In genomic region chr12:111343181-111343580, GRCh38 we compare ENCODE assay signal across 37 cellular contexts.
"Had no signal": no experiment of that assay in that cellular context is flagged by ENCODE, and none has a peak within 500 bp of the region (broad histone marks: within the 10 kb centered on the region; RNA-seq: fewer than 3 reads in every experiment).

No MANE protein-coding gene starts in this region.

- H3K4me3 Mint-ChIP-seq: activated naive CD4-positive, alpha-beta T cell treated with anti-CD3 and anti-CD28 coated beads for 36 hours; activated naive CD4-positive, alpha-beta T cell treated with anti-CD3 and anti-CD28 coated beads, Interleukin-2, amount 10 ng/mL, durations not matched to agents 7 days and 5 days; activated naive CD4-positive, alpha-beta T cell treated with anti-CD3 and anti-CD28 coated beads, Interleukin-2, amount 50 U/mL, for 24 hours; activated naive CD8-positive, alpha-beta T cell; activated naive CD8-positive, alpha-beta T cell treated with anti-CD3 and anti-CD28 coated beads for 36 hours; activated naive CD8-positive, alpha-beta T cell treated with anti-CD3 and anti-CD28 coated beads, Interleukin-2, amount 10 ng/mL, durations not matched to agents 7 days and 5 days; activated naive CD8-positive, alpha-beta T cell treated with anti-CD3 and anti-CD28 coated beads, Interleukin-2, amount 50 U/mL, for 24 hours; activated T-cell treated with anti-CD3 and anti-CD28 coated beads, Interleukin-2, amount 50 U/mL, for 24 hours; activated T-cell treated with anti-CD3 and anti-CD28 coated beads, Interleukin-2, amount 50 U/mL, for 4 hours; activated T-cell treated with anti-CD3 and anti-CD28 coated beads, Interleukin-2, amount 50 U/mL, for 72 hours; activated T-helper 1 cell treated with anti-CD3 and anti-CD28 coated beads, Interleukin-12 subunit alpha, Interleukin-12 subunit beta, Interleukin-2, Interleukin-4 antibody, amounts not matched to agents 30 ng/mL and 10 ng/mL and 1 ng/mL, durations not matched to agents 14 hours and 24 hours and 36 hours; activated T-helper 17 cell treated with anti-CD3 and anti-CD28 coated beads, Interleukin-2, amount 50 U/mL, for 72 hours; brain; central memory CD8-positive, alpha-beta T cell had no signal

- H3K27ac ChIP-seq: adrenal gland, ascending aorta, body of pancreas, brain microvascular endothelial cell, breast epithelium, cardiac muscle cell had no signal

- H3K27ac Mint-ChIP-seq: activated naive CD4-positive, alpha-beta T cell treated with anti-CD3 and anti-CD28 coated beads for 36 hours; activated naive CD4-positive, alpha-beta T cell treated with anti-CD3 and anti-CD28 coated beads, Interleukin-2, amount 10 ng/mL, durations not matched to agents 7 days and 5 days; activated naive CD4-positive, alpha-beta T cell treated with anti-CD3 and anti-CD28 coated beads, Interleukin-2, amount 50 U/mL, for 24 hours; activated naive CD4-positive, alpha-beta T cell treated with anti-CD3 and anti-CD28 coated beads, Interleukin-2, amount 50 U/mL, for 72 hours; activated naive CD8-positive, alpha-beta T cell; activated naive CD8-positive, alpha-beta T cell treated with anti-CD3 and anti-CD28 coated beads for 36 hours; activated naive CD8-positive, alpha-beta T cell treated with anti-CD3 and anti-CD28 coated beads, Interleukin-2, amount 10 ng/mL, durations not matched to agents 7 days and 5 days; activated naive CD8-positive, alpha-beta T cell treated with anti-CD3 and anti-CD28 coated beads, Interleukin-2, amount 50 U/mL, for 24 hours; activated T-cell treated with anti-CD3 and anti-CD28 coated beads, Interleukin-2, amount 50 U/mL, for 24 hours; activated T-cell treated with anti-CD3 and anti-CD28 coated beads, Interleukin-2, amount 50 U/mL, for 72 hours; activated T-helper 1 cell treated with anti-CD3 and anti-CD28 coated beads, Interleukin-12 subunit alpha, Interleukin-12 subunit beta, Interleukin-2, Interleukin-4 antibody, amounts not matched to agents 30 ng/mL and 10 ng/mL and 1 ng/mL, durations not matched to agents 14 hours and 24 hours and 36 hours; activated T-helper 17 cell treated with anti-CD3 and anti-CD28 coated beads, Interleukin-2, amount 50 U/mL, for 72 hours; activated T-helper 2 cell treated with anti-CD3 and anti-CD28 coated beads, Interferon-gamma antibody, Interleukin-2, Interleukin-4, amounts not matched to agents 10 μg/mL and 5 μg/mL and 100 μg/mL, durations not matched to agents 14 hours and 24 hours and 36 hours; brain had no signal

- ATAC-seq: activated naive CD4-positive, alpha-beta T cell treated with anti-CD3 and anti-CD28 coated beads, Interleukin-2, amount 50 U/mL, for 72 hours; activated naive CD8-positive, alpha-beta T cell treated with anti-CD3 and anti-CD28 coated beads, Interleukin-2, amount 50 U/mL, for 24 hours; activated T-cell treated with anti-CD3 and anti-CD28 coated beads, Interleukin-2, amount 50 U/mL, for 4 hours; activated T-cell treated with anti-CD3 and anti-CD28 coated beads, Interleukin-2, amount 50 U/mL, for 72 hours; activated T-helper 17 cell treated with anti-CD3 and anti-CD28 coated beads, Interleukin-2, amount 50 U/mL, for 72 hours; body of pancreas had no signal

- H3K36me3 Mint-ChIP-seq: activated naive CD4-positive, alpha-beta T cell treated with anti-CD3 and anti-CD28 coated beads, Interleukin-2, amount 10 ng/mL, durations not matched to agents 7 days and 5 days; activated naive CD4-positive, alpha-beta T cell treated with anti-CD3 and anti-CD28 coated beads, Interleukin-2, amount 50 U/mL, for 72 hours; activated naive CD8-positive, alpha-beta T cell; activated naive CD8-positive, alpha-beta T cell treated with anti-CD3 and anti-CD28 coated beads, Interleukin-2, amount 10 ng/mL, durations not matched to agents 7 days and 5 days had no signal

- H3K9me3 Mint-ChIP-seq: activated naive CD4-positive, alpha-beta T cell treated with anti-CD3 and anti-CD28 coated beads, Interleukin-2, amount 50 U/mL, for 24 hours; activated naive CD4-positive, alpha-beta T cell treated with anti-CD3 and anti-CD28 coated beads, Interleukin-2, amount 50 U/mL, for 72 hours; activated naive CD8-positive, alpha-beta T cell treated with anti-CD3 and anti-CD28 coated beads, Interleukin-2, amount 50 U/mL, for 24 hours; activated T-cell treated with anti-CD3 and anti-CD28 coated beads, Interleukin-2, amount 50 U/mL, for 4 hours; activated T-helper 1 cell treated with anti-CD3 and anti-CD28 coated beads, Interleukin-12 subunit alpha, Interleukin-12 subunit beta, Interleukin-2, Interleukin-4 antibody, amounts not matched to agents 30 ng/mL and 10 ng/mL and 1 ng/mL, durations not matched to agents 14 hours and 24 hours and 36 hours; activated T-helper 17 cell treated with anti-CD3 and anti-CD28 coated beads, Interleukin-2, amount 50 U/mL, for 72 hours; central memory CD8-positive, alpha-beta T cell had no signal

- H3K27me3 ChIP-seq: adrenal gland, ascending aorta, body of pancreas, brain microvascular endothelial cell, breast epithelium, cardiac muscle cell had no signal

- H3K4me1 Mint-ChIP-seq: activated naive CD4-positive, alpha-beta T cell treated with anti-CD3 and anti-CD28 coated beads, Interleukin-2, amount 10 ng/mL, durations not matched to agents 7 days and 5 days; activated naive CD4-positive, alpha-beta T cell treated with anti-CD3 and anti-CD28 coated beads, Interleukin-2, amount 50 U/mL, for 24 hours; activated naive CD8-positive, alpha-beta T cell treated with anti-CD3 and anti-CD28 coated beads for 36 hours; activated naive CD8-positive, alpha-beta T cell treated with anti-CD3 and anti-CD28 coated beads, Interleukin-2, amount 10 ng/mL, durations not matched to agents 7 days and 5 days; activated T-helper 17 cell treated with anti-CD3 and anti-CD28 coated beads, Interleukin-2, amount 50 U/mL, for 72 hours; brain; central memory CD8-positive, alpha-beta T cell had no signal

- DNase-seq: activated effector memory CD4-positive, alpha-beta T cell treated with anti-CD3 and anti-CD28 coated beads, Interleukin-2, amount 50 U/mL, for 16 hours; activated effector memory CD4-positive, alpha-beta T cell treated with Interleukin-2 at 50 U/mL for 16 hours; activated gamma-delta T cell; activated gamma-delta T cell treated with Interleukin-2 at 50 U/mL for 16 hours; activated naive CD4-positive, alpha-beta T cell; activated naive CD4-positive, alpha-beta T cell treated with anti-CD3 and anti-CD28 coated beads for 36 hours; activated naive CD4-positive, alpha-beta T cell treated with anti-CD3 and anti-CD28 coated beads, Interleukin-2, amount 10 ng/mL, durations not matched to agents 7 days and 5 days; activated naive CD4-positive, alpha-beta T cell treated with anti-CD3 and anti-CD28 coated beads, Interleukin-2, amount 50 U/mL, for 16 hours; activated naive CD4-positive, alpha-beta T cell treated with Interleukin-2 at 50 U/mL for 16 hours; activated naive CD8-positive, alpha-beta T cell treated with anti-CD3 and anti-CD28 coated beads for 36 hours; activated naive CD8-positive, alpha-beta T cell treated with anti-CD3 and anti-CD28 coated beads, Interleukin-2, amount 10 ng/mL, durations not matched to agents 7 days and 5 days; activated naive CD8-positive, alpha-beta T cell treated with anti-CD3 and anti-CD28 coated beads, Interleukin-2, amount 50 U/mL, for 24 hours; activated T-cell treated with anti-CD3 and anti-CD28 coated beads, Interleukin-2, amount 50 U/mL, for 24 hours; activated T-cell treated with anti-CD3 and anti-CD28 coated beads, Interleukin-2, amount 50 U/mL, for 4 hours; activated T-cell treated with anti-CD3 and anti-CD28 coated beads, Interleukin-2, amount 50 U/mL, for 48 hours; activated T-cell treated with anti-CD3 and anti-CD28 coated beads, Interleukin-2, amount 50 U/mL, for 72 hours; adrenal gland; amniotic stem cell; amygdala; anterior cingulate cortex; aorta; body of pancreas; brain microvascular endothelial cell; caudate nucleus; central memory CD4-positive, alpha-beta T cell; cerebellar nuclear complex had no signal

- H3K4me1 ChIP-seq: adrenal gland, ascending aorta, body of pancreas, breast epithelium had no signal

- H3K9me3 ChIP-seq: adrenal gland, body of pancreas had no signal

- H3K4me3 ChIP-seq: adrenal gland, ascending aorta, body of pancreas, breast epithelium, cardiac muscle cell had no signal

- H3K36me3 ChIP-seq: adrenal gland, ascending aorta, brain microvascular endothelial cell, breast epithelium, cardiac muscle cell had no signal

- H3K27me3 Mint-ChIP-seq: activated naive CD4-positive, alpha-beta T cell treated with anti-CD3 and anti-CD28 coated beads, Interleukin-2, amount 50 U/mL, for 24 hours; activated naive CD8-positive, alpha-beta T cell; activated naive CD8-positive, alpha-beta T cell treated with anti-CD3 and anti-CD28 coated beads for 36 hours; activated naive CD8-positive, alpha-beta T cell treated with anti-CD3 and anti-CD28 coated beads, Interleukin-2, amount 50 U/mL, for 24 hours; activated T-cell treated with anti-CD3 and anti-CD28 coated beads, Interleukin-2, amount 50 U/mL, for 24 hours; activated T-helper 17 cell treated with anti-CD3 and anti-CD28 coated beads, Interleukin-2, amount 50 U/mL, for 72 hours; central memory CD8-positive, alpha-beta T cell had no signal
